13 cellular contexts compared by ENCODE assay signal in the genomic region with DNA sequence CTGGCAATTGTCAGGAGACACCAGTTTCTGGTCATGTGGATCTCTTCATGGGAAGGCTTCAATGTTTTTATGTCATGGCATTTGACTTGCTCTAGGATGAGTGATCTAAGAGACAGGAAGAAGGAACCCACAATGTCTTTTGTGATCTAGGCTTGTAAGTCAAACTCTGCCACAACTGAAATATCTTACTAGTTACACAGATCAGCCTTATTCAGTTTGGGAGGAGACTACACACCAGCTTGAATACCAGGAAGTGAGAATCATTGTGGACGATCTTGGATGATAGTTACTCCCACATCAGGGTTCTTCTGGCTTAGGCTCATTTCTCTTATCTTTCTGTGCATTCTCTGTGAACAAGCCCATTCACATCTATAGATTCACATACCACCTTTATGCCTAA.
"Had no signal": no experiment of that assay in that cellular context is flagged by ENCODE, and none has a peak within 500 bp of the region (broad histone marks: within the 10 kb centered on the region; RNA-seq: fewer than 3 reads in every experiment).

No MANE protein-coding gene starts in this region.

- ATAC-seq: right cardiac atrium had no signal

- H3K4me2 ChIP-seq: smooth muscle cell had no signal

- H3K27ac Mint-ChIP-seq: activated CD4-positive, alpha-beta memory T cell treated with anti-CD3 and anti-CD28 coated beads, Interleukin-2, amount 10 ng/mL, durations not matched to agents 7 days and 5 days; activated T-cell treated with anti-CD3 and anti-CD28 coated beads, Interleukin-2, amount 50 U/mL, for 72 hours; naive B cell; progenitor cell of endocrine pancreas had no signal

- H3K4me3 ChIP-seq: esophagus muscularis mucosa, smooth muscle cell, tibial nerve, vagina had no signal

- H3K36me3 ChIP-seq: esophagus muscularis mucosa, tibial nerve, vagina had no signal

- H3K27me3 ChIP-seq: esophagus muscularis mucosa, tibial nerve, vagina had no signal

- H3K9me3 ChIP-seq: esophagus muscularis mucosa, tibial nerve, vagina had no signal

- H3K4me3 Mint-ChIP-seq: activated CD4-positive, alpha-beta memory T cell treated with anti-CD3 and anti-CD28 coated beads, Interleukin-2, amount 10 ng/mL, durations not matched to agents 7 days and 5 days; activated T-cell treated with anti-CD3 and anti-CD28 coated beads, Interleukin-2, amount 50 U/mL, for 72 hours; naive B cell had no signal

- H3K4me1 Mint-ChIP-seq: activated CD4-positive, alpha-beta memory T cell treated with anti-CD3 and anti-CD28 coated beads, Interleukin-2, amount 10 ng/mL, durations not matched to agents 7 days and 5 days; naive B cell had no signal

- H3K27ac ChIP-seq: esophagus muscularis mucosa, tibial nerve, vagina had no signal

- DNase-seq: activated CD4-positive, alpha-beta memory T cell treated with anti-CD3 and anti-CD28 coated beads, Interleukin-2, amount 10 ng/mL, durations not matched to agents 7 days and 5 days; activated naive CD4-positive, alpha-beta T cell treated with Interleukin-2 at 50 U/mL for 16 hours; activated T-cell treated with anti-CD3 and anti-CD28 coated beads, Interleukin-2, amount 50 U/mL, for 72 hours; aorta; naive B cell; nucleus accumbens; right cardiac atrium; T-helper 2 cell had no signal

- H3K27me3 Mint-ChIP-seq: activated CD4-positive, alpha-beta memory T cell treated with anti-CD3 and anti-CD28 coated beads, Interleukin-2, amount 10 ng/mL, durations not matched to agents 7 days and 5 days; naive B cell; progenitor cell of endocrine pancreas had no signal

- H3K36me3 Mint-ChIP-seq: naive B cell had no signal

- H3K4me1 ChIP-seq: esophagus muscularis mucosa, tibial nerve, vagina had no signal
